In the genomic region with DNA sequence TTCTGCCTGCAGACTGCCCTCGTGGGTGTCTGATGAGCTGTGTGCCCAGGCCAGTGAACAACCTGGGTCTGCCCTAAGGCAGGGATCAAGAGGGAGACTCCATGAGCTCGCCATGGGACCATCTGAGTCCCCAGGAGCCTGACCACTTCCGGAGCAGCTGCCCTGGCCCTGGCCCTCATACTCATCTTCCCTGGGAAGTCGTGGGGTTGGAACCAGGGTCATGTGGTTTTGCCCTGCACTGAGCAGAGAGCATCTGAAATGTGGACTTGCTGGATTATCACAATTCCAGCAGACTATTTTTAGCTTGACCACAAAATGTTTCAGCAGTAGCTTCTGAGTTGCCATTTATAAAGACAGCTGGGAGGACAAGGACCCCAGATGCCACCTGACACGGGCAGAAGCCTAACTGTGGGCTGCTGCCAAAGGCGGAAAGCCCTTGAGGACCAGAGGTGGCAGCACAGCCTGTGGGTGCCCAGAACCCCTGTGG, we compare ENCODE assay signal across 1 cellular context.
TF ChIP-seq lines count a peak whose summit lies in the region.

No MANE protein-coding gene starts in this region.

TF ChIP-seq in SK-N-SH treated with all-trans-retinoic acid at 6 μM for 48 hours, 23 proteins besides CTCF, POLR2A, EP300 and RAD21 (continued from another document):
- TF ChIP-seq OSR1 (CRISPR knock-in tag; IDR thresholded peaks at IDR 0.05) (no peak), ISL1 (CRISPR knock-in tag; IDR thresholded peaks at IDR 0.05) (no peak), ZFP30 (CRISPR knock-in tag; IDR thresholded peaks at IDR 0.05) (no peak), ZNF8 (CRISPR knock-in tag; IDR thresholded peaks at IDR 0.05) (no peak), PPARA (CRISPR knock-in tag; IDR thresholded peaks at IDR 0.05; ENCODE audit: borderline replicate concordance) (no peak), CSDC2 (CRISPR knock-in tag; IDR thresholded peaks at IDR 0.05) (no peak), RARB (CRISPR knock-in tag; IDR thresholded peaks at IDR 0.05) (no peak), ZFP3 (CRISPR knock-in tag; IDR thresholded peaks at IDR 0.05) (no peak), GLIS3 (CRISPR knock-in tag; IDR thresholded peaks at IDR 0.05) (no peak), PATZ1 (CRISPR knock-in tag; IDR thresholded peaks at IDR 0.05; ENCODE audit: borderline replicate concordance) (no peak)
- TF ChIP-seq, protein P1, sequence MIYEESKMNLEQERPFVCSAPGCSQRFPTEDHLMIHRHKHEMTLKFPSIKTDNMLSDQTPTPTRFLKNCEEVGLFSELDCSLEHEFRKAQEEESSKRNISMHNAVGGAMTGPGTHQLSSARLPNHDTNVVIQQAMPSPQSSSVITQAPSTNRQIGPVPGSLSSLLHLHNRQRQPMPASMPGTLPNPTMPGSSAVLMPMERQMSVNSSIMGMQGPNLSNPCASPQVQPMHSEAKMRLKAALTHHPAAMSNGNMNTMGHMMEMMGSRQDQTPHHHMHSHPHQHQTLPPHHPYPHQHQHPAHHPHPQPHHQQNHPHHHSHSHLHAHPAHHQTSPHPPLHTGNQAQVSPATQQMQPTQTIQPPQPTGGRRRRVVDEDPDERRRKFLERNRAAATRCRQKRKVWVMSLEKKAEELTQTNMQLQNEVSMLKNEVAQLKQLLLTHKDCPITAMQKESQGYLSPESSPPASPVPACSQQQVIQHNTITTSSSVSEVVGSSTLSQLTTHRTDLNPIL (CRISPR knock-in tag; IDR thresholded peaks at IDR 0.05; ENCODE audit: low read depth), result no peak
- TF ChIP-seq, protein P2, sequence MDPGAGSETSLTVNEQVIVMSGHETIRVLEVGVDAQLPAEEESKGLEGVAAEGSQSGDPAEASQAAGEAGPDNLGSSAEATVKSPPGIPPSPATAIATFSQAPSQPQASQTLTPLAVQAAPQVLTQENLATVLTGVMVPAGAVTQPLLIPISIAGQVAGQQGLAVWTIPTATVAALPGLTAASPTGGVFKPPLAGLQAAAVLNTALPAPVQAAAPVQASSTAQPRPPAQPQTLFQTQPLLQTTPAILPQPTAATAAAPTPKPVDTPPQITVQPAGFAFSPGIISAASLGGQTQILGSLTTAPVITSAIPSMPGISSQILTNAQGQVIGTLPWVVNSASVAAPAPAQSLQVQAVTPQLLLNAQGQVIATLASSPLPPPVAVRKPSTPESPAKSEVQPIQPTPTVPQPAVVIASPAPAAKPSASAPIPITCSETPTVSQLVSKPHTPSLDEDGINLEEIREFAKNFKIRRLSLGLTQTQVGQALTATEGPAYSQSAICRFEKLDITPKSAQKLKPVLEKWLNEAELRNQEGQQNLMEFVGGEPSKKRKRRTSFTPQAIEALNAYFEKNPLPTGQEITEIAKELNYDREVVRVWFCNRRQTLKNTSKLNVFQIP (CRISPR knock-in tag; IDR thresholded peaks at IDR 0.05; ENCODE audit: borderline replicate concordance, low read depth), result no peak
TF ChIP-seq in SK-N-SH treated with all-trans-retinoic acid at 6 μM for 48 hours: peak in this region for 0.
